22 cellular contexts compared by ENCODE assay signal in genomic region chr5:149614034-149614907, GRCh38. TPM values are rescaled to one million over a fixed set of nuclear protein-coding genes. Genes with fewer than 3 reads are reported as not detected.
DNase-seq lines count a peak whose midpoint lies in the region; ATAC-seq and TF ChIP-seq lines count a peak whose summit lies in the region.
"Had no signal": no experiment of that assay in that cellular context is flagged by ENCODE, and none has a peak within 500 bp of the region (broad histone marks: within the 10 kb centered on the region; RNA-seq: fewer than 3 reads in every experiment).

No MANE protein-coding gene starts in this region.

- no peak for ATAC-seq in T-helper 17 cell
- no peak for ATAC-seq in GM21786 (IDR thresholded peaks at IDR 0.05; ENCODE audit: unreplicated experiment)
- no peak for ATAC-seq in HG02870 (IDR thresholded peaks at IDR 0.05; ENCODE audit: unreplicated experiment)

- H3K4me1 Mint-ChIP-seq in T-helper 17 cell = peaks cover 5% of the 10 kb centered on the region
- H3K4me1 Mint-ChIP-seq: CD4-positive, alpha-beta memory T cell had no signal

- DNase-seq in T-helper 17 cell (no peak), cerebellar nuclear complex (lab: John Stamatoyannopoulos, UW) (peak; percentile 86 to 91), substantia nigra (lab: John Stamatoyannopoulos, UW) (peak in 3 of 49 donors; percentile 11 to 82 (median 72)), DMS 273 (lab: John Stamatoyannopoulos, UW; ENCODE audit: unreplicated experiment) (no peak)
- DNase-seq: ACHN; Caco-2; CD4-positive, alpha-beta memory T cell; DND-41; KG1; NCI-H1694; NCI-H2081; NCI-H2171; NCI-H345; NCI-H524; NCI-H774; NK-92 treated with Interleukin-12 subunit alpha and Interleukin-12 subunit beta, amount 100 ng/mL, for 24 hours; Peyer's patch; SJCRH30 had no signal

- H3K4me3 Mint-ChIP-seq in T-helper 17 cell = no peak overlapping the region
- H3K4me3 Mint-ChIP-seq: CD4-positive, alpha-beta memory T cell had no signal

- no peaks in the 10 kb centered on the region for H3K36me3 Mint-ChIP-seq in T-helper 17 cell (ENCODE audit: low read depth)
- H3K36me3 Mint-ChIP-seq: CD4-positive, alpha-beta memory T cell had no signal

- H3K27ac ChIP-seq in substantia nigra (ENCODE audit: low read depth, low read length, poor library complexity, severe bottlenecking) = peak overlapping the region; percentile 23
- H3K27ac ChIP-seq: BLaER1, Peyer's patch, SJCRH30 had no signal

- TF ChIP-seq EP300 in Ishikawa (IDR thresholded peaks at IDR 0.05; ENCODE audit: borderline replicate concordance) = peak; percentile 87

- H3K27me3 Mint-ChIP-seq in T-helper 17 cell = no peaks in the 10 kb centered on the region
- H3K27me3 Mint-ChIP-seq: CD4-positive, alpha-beta memory T cell had no signal

- peak overlapping the region; percentile 14 for H3K27ac Mint-ChIP-seq in T-helper 17 cell

- H3K9me3 ChIP-seq in T-helper 17 cell (ENCODE audit: control insufficient read depth, low read length, poor library complexity, severe bottlenecking) = no peaks in the 10 kb centered on the region
- H3K9me3 ChIP-seq: BLaER1, Caco-2, Peyer's patch, SJCRH30 had no signal

- peak; percentile 24; the same call in 1 of the 2 replicates for TF ChIP-seq RAD21 in Ishikawa (IDR thresholded peaks at IDR 0.05; ENCODE audit: low read depth)

TF ChIP-seq in Ishikawa, 13 proteins besides CTCF, POLR2A, EP300 and RAD21:
- TF ChIP-seq TEAD4 (IDR thresholded peaks at IDR 0.05) (peak; percentile 57), ZBTB7A (IDR thresholded peaks at IDR 0.05; ENCODE audit: low read depth) (peak; percentile 83; the same call in 1 of the 2 replicates), NFIC (IDR thresholded peaks at IDR 0.05) (peak; percentile 82), TCF12 (IDR thresholded peaks at IDR 0.05; ENCODE audit: low read depth) (peak; percentile 87), MAX (IDR thresholded peaks at IDR 0.05) (peak; percentile 26), FOXM1 (IDR thresholded peaks at IDR 0.05; ENCODE audit: borderline replicate concordance, low read depth) (peak; percentile 75; the same call in 1 of the 2 replicates), TAF1 (IDR thresholded peaks at IDR 0.05; ENCODE audit: low read depth) (no peak), EGR1 (IDR thresholded peaks at IDR 0.05) (peak; percentile 95), USF1 (IDR thresholded peaks at IDR 0.05) (0 out of 2 replicates have a peak, but pooled peaks have one; percentile 18), YY1 (IDR thresholded peaks at IDR 0.05; ENCODE audit: low read depth) (peak; percentile 58; the same call in 1 of the 2 replicates), CEBPB (IDR thresholded peaks at IDR 0.05) (peak; percentile 25; the same call in 1 of the 2 replicates), CREB1 (IDR thresholded peaks at IDR 0.05; ENCODE audit: low read depth) (no peak), REST (IDR thresholded peaks at IDR 0.05; ENCODE audit: low read depth) (no peak)
TF ChIP-seq in Ishikawa: peak in this region for 10.

RNA-seq across cellular contexts. Expression of gene ARHGEF37, which starts 33.0 kb away (rescaled TPM):
- total RNA-seq in T-helper 17 cell = under 1 TPM; 0.25 to 0.76 TPM

Comparison
In these comparisons a context has a peak if more than half of its experiments do, and no peak if none do; other contexts are left out.
1. DNase-seq: peak in cerebellar nuclear complex (2 of 2); none in T-helper 17 cell (0 of 3) and DMS 273 (single experiment).